ENCODE assay signal across 15 cellular contexts in genomic region chr10:98852686-98853085, GRCh38.
DNase-seq lines count a peak whose midpoint lies in the region; ATAC-seq and TF ChIP-seq lines count a peak whose summit lies in the region.
"Had no signal": no experiment of that assay in that cellular context is flagged by ENCODE, and none has a peak within 500 bp of the region (broad histone marks: within the 10 kb centered on the region; RNA-seq: fewer than 3 reads in every experiment).

No MANE protein-coding gene starts in this region.

- peak; percentile 29; the same call in 1 of the 2 replicates for TF ChIP-seq CTCF in A673 (conservative IDR thresholded peaks at IDR 0.05; ENCODE audit: low read depth, low read length)
- TF ChIP-seq CTCF in GM23338 (conservative IDR thresholded peaks at IDR 0.05; ENCODE audit: low read depth in 2 of 2) = peak in 1 of 2 experiments; percentile 69; a peak in 3 of 4 replicates
- peak; percentile 21 for TF ChIP-seq CTCF in fibroblast of villous mesenchyme (IDR thresholded peaks at IDR 0.05; ENCODE audit: insufficient read depth, low read depth, low read length)
- no peak for TF ChIP-seq CTCF in ascending aorta (IDR thresholded peaks at IDR 0.05)

- no peak overlapping the region for H3K4me2 ChIP-seq in GM23338

- POLR2A ChIA-PET in A673 (lab: Charles Lee; ENCODE audit: low non-redundant PET) = no interaction called here

- no peak overlapping the region for H3K4me3 ChIP-seq in A673 (ENCODE audit: low read depth, low read length, poor library complexity, severe bottlenecking)
- H3K4me3 ChIP-seq in GM23338 = no peak overlapping the region
- H3K4me3 ChIP-seq in fibroblast of villous mesenchyme (ENCODE audit: low read depth, low read length) = no peak overlapping the region
- no peak overlapping the region for H3K4me3 ChIP-seq in ascending aorta
- H3K4me3 ChIP-seq: adrenal gland, upper lobe of right lung had no signal

- no TSS peak for BruUV-seq in A673 (replicated peaks; lab: Mats Ljungman, UMichigan)

- H3K36me3 Mint-ChIP-seq in GM23338 (ENCODE audit: low read depth) = no peaks in the 10 kb centered on the region

- H3K36me3 ChIP-seq in A673 (ENCODE audit: insufficient read depth, low read length, poor library complexity, severe bottlenecking) = no peaks in the 10 kb centered on the region
- no peaks in the 10 kb centered on the region for H3K36me3 ChIP-seq in GM23338 (ENCODE audit: insufficient read depth)
- H3K36me3 ChIP-seq in ascending aorta = no peaks in the 10 kb centered on the region
- H3K36me3 ChIP-seq: adrenal gland, upper lobe of right lung had no signal

- peak; percentile 1 for DNase-seq in A673 (ENCODE audit: low spot score)
- peak; percentile 52 for DNase-seq in GM23338 (ENCODE audit: low spot score)
- peak; percentile 72 for DNase-seq in OCI-M1 (lab: John Stamatoyannopoulos, UW)
- no peak for DNase-seq in fibroblast of villous mesenchyme (ENCODE audit: low read depth)
- DNase-seq in superior temporal gyrus (ENCODE audit: extremely low spot score) = no peak
- DNase-seq in ascending aorta (ENCODE audit: low spot score in 2 of 2) = no peak
- DNase-seq in COLO668 (lab: John Stamatoyannopoulos, UW; ENCODE audit: unreplicated experiment) = no peak
- DNase-seq: activated CD4-positive, CD25-positive, alpha-beta regulatory T cell treated with anti-CD3 and anti-CD28 coated beads, Interleukin-2, amount 50 U/mL, for 72 hours; adrenal gland; caudate nucleus; right cardiac atrium; SHP77 treated with DMSO at 0.1 percent for 48 hours; upper lobe of right lung had no signal

- no peaks in the 10 kb centered on the region for H4K20me1 ChIP-seq in GM23338 (replicated peaks; ENCODE audit: insufficient read depth)

- H2AFZ ChIP-seq in GM23338 = no peak overlapping the region

- no peaks in the 10 kb centered on the region for H3K9me3 ChIP-seq in A673 (ENCODE audit: low read depth, low read length, poor library complexity, severe bottlenecking)
- H3K9me3 ChIP-seq in ascending aorta = no peaks in the 10 kb centered on the region
- H3K9me3 ChIP-seq: adrenal gland, upper lobe of right lung had no signal

- CTCF ChIA-PET in A673 (lab: Charles Lee) = no interaction called here

- H3K27ac ChIP-seq in A673 (ENCODE audit: low read depth, low read length, poor library complexity, severe bottlenecking) = no peak overlapping the region
- no peak overlapping the region for H3K27ac ChIP-seq in GM23338 (ENCODE audit: low read depth)
- no peak overlapping the region for H3K27ac ChIP-seq in ascending aorta
- H3K27ac ChIP-seq: adrenal gland, upper lobe of right lung had no signal

- H3K27me3 ChIP-seq in A673 (replicated peaks; ENCODE audit: insufficient read depth, low read depth, low read length, poor library complexity) = no peaks in the 10 kb centered on the region
- no peaks in the 10 kb centered on the region for H3K27me3 ChIP-seq in GM23338 (ENCODE audit: insufficient read depth)
- no peaks in the 10 kb centered on the region for H3K27me3 ChIP-seq in ascending aorta
- H3K27me3 ChIP-seq: adrenal gland, upper lobe of right lung had no signal

- ATAC-seq in GM23338 = peak; percentile 52
- ATAC-seq in GM19455 (IDR thresholded peaks at IDR 0.05; ENCODE audit: unreplicated experiment) = no peak
- ATAC-seq: right cardiac atrium, upper lobe of right lung had no signal

- no peaks in the 10 kb centered on the region for H3K79me2 ChIP-seq in GM23338 (replicated peaks; ENCODE audit: insufficient read depth)

- intact Hi-C loops in A673 (cut with micrococcal nuclease; ENCODE audit: unreplicated experiment) = no loop called here
- intact Hi-C loops in ascending aorta (cut with DNase I) = no loop called here

- peaks cover 5% of the 10 kb centered on the region; the same call in 1 of the 3 replicates for H3K4me1 Mint-ChIP-seq in GM23338

- H3K9me3 Mint-ChIP-seq in GM23338 = no peaks in the 10 kb centered on the region
- H3K9me3 Mint-ChIP-seq: stimulated activated naive CD8-positive, alpha-beta T cell treated with anti-CD3 and anti-CD28 coated beads, Interleukin-15, Interleukin-2, amounts not matched to agents 100 ng/mL and 50 ng/mL, for 24 hours had no signal

- H3K4me1 ChIP-seq in A673 (ENCODE audit: insufficient read depth, low read length, poor library complexity, severe bottlenecking) (no peaks in the 10 kb centered on the region), GM23338 (ENCODE audit: insufficient read depth) (no peaks in the 10 kb centered on the region), ascending aorta (no peaks in the 10 kb centered on the region)
- H3K4me1 ChIP-seq: adrenal gland, upper lobe of right lung had no signal

- no peaks in the 10 kb centered on the region for H3K9me2 ChIP-seq in GM23338 (ENCODE audit: insufficient read depth)

- peaks cover 3% of the 10 kb centered on the region for H3K27me3 Mint-ChIP-seq in GM23338 (ENCODE audit: insufficient read depth, low read depth, poor library complexity)

- no peak overlapping the region for H3K4me3 Mint-ChIP-seq in GM23338
- H3K4me3 Mint-ChIP-seq: stimulated activated naive CD8-positive, alpha-beta T cell treated with anti-CD3 and anti-CD28 coated beads, Interleukin-15, Interleukin-2, amounts not matched to agents 100 ng/mL and 50 ng/mL, for 24 hours had no signal

- no peak overlapping the region for H3K27ac Mint-ChIP-seq in GM23338
- H3K27ac Mint-ChIP-seq: stimulated activated naive CD8-positive, alpha-beta T cell treated with anti-CD3 and anti-CD28 coated beads, Interleukin-15, Interleukin-2, amounts not matched to agents 100 ng/mL and 50 ng/mL, for 24 hours had no signal

- H3F3A ChIP-seq in GM23338 (replicated peaks; ENCODE audit: low read depth) = no peaks in the 10 kb centered on the region

TF ChIP-seq in GM23338, 12 proteins besides CTCF, POLR2A, EP300 and RAD21:
- TF ChIP-seq ETS1 (IDR thresholded peaks at IDR 0.05) (no peak), ZNF114 (CRISPR knock-in tag; IDR thresholded peaks at IDR 0.05) (no peak), REST (IDR thresholded peaks at IDR 0.05; ENCODE audit: unreplicated experiment) (no peak), JUNB (IDR thresholded peaks at IDR 0.05; ENCODE audit: unreplicated experiment) (no peak), CREB1 (CRISPR knock-in tag; IDR thresholded peaks at IDR 0.05; ENCODE audit: low read depth) (no peak), STAT1 (IDR thresholded peaks at IDR 0.05; ENCODE audit: unreplicated experiment) (no peak), ZNF331 (CRISPR knock-in tag; IDR thresholded peaks at IDR 0.05; ENCODE audit: low read depth) (no peak), POLR2AphosphoS5 (IDR thresholded peaks at IDR 0.05; ENCODE audit: low read depth) (no peak), EZH2 (IDR thresholded peaks at IDR 0.05; ENCODE audit: low read depth, unreplicated experiment) (no peak)

Comparison
In these comparisons a context has a peak if more than half of its experiments do, and no peak if none do; other contexts are left out.
1. DNase-seq: peak in A673 (single experiment), GM23338 (single experiment) and OCI-M1 (single experiment); none in fibroblast of villous mesenchyme (single experiment), superior temporal gyrus (single experiment), ascending aorta (0 of 2) and COLO668 (single experiment).
2. CTCF ChIP-seq: peak in A673 (single experiment) and fibroblast of villous mesenchyme (single experiment); none in ascending aorta (0 of 3).